1 cellular context compared by ENCODE assay signal in the genomic region with DNA sequence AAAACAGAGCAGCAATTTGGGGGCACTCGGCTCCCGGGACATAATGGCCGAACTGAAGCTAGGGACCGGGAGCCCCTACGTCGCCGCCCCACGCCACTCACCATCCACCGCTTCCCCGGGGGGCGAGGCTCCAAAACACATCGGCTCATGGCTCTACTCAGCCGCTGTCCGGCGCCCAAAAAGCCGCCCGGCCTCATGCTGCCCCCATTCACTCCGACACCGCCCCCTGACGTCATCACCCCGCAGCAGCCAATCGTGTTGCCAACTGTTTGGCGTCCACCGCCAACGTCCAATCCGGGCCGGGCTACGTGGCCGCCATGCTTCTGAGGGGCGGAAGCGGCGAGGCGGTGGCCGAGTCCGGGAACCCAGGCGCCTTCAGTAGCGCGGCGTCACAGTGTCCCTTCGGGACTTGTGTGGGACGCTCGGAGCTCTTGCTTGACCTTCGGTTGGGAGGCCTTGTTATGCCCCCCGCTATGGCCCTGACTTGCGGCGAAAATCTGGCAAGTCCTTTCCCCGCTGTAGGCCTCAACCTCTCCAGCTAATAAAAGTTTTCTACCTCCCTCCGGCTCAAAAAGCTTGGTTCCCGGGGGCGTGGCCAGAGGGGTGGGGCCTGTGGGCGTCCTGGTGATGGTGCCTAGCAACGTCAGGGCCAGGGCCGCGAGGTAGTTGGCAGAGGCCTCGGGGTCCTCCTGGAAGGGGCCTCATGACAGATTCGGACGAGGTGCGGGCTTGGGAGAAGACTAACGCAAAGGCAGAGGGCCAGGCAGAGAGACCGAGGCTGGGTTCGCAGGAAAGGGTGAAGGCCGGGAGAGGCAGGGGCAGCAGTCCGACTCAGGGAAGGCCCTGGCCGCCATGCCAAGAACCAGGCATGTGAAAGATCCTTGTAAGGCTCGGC.
A peak's percentile ranks its signal among the peaks of the same experiment; 100 is the strongest.
TF ChIP-seq lines count a peak whose summit lies in the region.

A gene with protein sequence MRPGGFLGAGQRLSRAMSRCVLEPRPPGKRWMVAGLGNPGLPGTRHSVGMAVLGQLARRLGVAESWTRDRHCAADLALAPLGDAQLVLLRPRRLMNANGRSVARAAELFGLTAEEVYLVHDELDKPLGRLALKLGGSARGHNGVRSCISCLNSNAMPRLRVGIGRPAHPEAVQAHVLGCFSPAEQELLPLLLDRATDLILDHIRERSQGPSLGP (minus strand): TSS at position 221 of the 895 bp plus-strand sequence. CDS start 24 bp downstream, at position 197.
A gene with protein sequence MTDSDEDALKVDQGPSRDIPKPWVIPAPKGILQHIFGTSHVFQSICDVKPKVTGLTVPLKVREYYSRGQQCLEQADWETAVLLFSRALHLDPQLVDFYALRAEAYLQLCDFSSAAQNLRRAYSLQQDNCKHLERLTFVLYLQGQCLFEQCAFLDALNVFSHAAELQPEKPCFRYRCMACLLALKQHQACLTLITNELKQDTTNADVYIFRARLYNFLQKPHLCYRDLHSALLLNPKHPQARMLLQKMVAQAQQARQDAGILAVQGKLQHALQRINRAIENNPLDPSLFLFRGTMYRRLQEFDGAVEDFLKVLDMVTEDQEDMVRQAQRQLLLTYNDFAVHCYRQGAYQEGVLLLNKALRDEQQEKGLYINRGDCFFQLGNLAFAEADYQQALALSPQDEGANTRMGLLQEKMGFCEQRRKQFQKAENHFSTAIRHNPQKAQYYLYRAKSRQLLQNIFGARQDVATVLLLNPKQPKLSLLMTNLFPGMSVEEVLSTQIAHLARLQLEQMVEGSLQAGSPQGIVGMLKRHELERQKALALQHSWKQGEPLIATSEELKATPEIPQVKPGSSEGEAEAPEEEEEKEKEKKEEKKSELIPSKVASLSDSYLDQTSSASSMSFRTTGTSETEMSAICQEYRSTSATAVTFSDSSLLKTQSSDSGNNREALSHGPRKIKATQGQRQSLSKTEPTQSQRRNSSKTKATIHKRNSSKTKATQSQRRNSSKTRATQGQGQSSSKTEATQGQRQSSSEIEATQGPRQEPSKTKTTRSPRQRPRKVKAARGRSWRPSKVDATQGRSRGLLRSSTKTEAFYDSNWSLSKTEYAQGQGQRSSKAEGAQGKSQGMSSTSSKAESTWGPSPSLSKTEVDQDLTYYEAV (plus strand): TSS at position 637 of the 895 bp plus-strand sequence. CDS start 67 bp downstream, at position 704.

TF ChIP-seq in GM12878, 131 proteins besides CTCF, POLR2A, EP300 and RAD21 (continued from another document and continues in another):
- TF ChIP-seq, protein P1, sequence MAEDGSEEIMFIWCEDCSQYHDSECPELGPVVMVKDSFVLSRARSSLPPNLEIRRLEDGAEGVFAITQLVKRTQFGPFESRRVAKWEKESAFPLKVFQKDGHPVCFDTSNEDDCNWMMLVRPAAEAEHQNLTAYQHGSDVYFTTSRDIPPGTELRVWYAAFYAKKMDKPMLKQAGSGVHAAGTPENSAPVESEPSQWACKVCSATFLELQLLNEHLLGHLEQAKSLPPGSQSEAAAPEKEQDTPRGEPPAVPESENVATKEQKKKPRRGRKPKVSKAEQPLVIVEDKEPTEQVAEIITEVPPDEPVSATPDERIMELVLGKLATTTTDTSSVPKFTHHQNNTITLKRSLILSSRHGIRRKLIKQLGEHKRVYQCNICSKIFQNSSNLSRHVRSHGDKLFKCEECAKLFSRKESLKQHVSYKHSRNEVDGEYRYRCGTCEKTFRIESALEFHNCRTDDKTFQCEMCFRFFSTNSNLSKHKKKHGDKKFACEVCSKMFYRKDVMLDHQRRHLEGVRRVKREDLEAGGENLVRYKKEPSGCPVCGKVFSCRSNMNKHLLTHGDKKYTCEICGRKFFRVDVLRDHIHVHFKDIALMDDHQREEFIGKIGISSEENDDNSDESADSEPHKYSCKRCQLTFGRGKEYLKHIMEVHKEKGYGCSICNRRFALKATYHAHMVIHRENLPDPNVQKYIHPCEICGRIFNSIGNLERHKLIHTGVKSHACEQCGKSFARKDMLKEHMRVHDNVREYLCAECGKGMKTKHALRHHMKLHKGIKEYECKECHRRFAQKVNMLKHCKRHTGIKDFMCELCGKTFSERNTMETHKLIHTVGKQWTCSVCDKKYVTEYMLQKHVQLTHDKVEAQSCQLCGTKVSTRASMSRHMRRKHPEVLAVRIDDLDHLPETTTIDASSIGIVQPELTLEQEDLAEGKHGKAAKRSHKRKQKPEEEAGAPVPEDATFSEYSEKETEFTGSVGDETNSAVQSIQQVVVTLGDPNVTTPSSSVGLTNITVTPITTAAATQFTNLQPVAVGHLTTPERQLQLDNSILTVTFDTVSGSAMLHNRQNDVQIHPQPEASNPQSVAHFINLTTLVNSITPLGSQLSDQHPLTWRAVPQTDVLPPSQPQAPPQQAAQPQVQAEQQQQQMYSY (CRISPR knock-in tag; IDR thresholded peaks at IDR 0.05) = no peak
- TF ChIP-seq NBN (IDR thresholded peaks at IDR 0.05) (peak; percentile 94), GATAD2B (conservative IDR thresholded peaks at IDR 0.05; ENCODE audit: low read depth) (peak; percentile 85; the same call in 1 of the 2 replicates), SMAD5 (IDR thresholded peaks at IDR 0.05; ENCODE audit: low read depth) (no peak), SIX5 (IDR thresholded peaks at IDR 0.05; ENCODE audit: low read depth, low read length, severe bottlenecking) (peak; percentile 72), BACH1 (IDR thresholded peaks at IDR 0.05; ENCODE audit: borderline replicate concordance) (0 out of 2 replicates have a peak, but pooled peaks have one; percentile 13), ASH2L (IDR thresholded peaks at IDR 0.05; ENCODE audit: borderline replicate concordance, low read depth) (no peak), KLF5 (IDR thresholded peaks at IDR 0.05; ENCODE audit: partially characterized antibody) (peak; percentile 56), IKZF1 (conservative IDR thresholded peaks at IDR 0.05) (peak; percentile 79), ATF7 (IDR thresholded peaks at IDR 0.05; ENCODE audit: low read depth) (peak; percentile 99), STAT1 (conservative IDR thresholded peaks at IDR 0.05) (0 out of 2 replicates have a peak, but pooled peaks have one; percentile 68), CHD4 (IDR thresholded peaks at IDR 0.05) (no peak), FOS (IDR thresholded peaks at IDR 0.05; ENCODE audit: borderline replicate concordance, extremely low read depth, insufficient read length) (peak; percentile 33), LARP7 (IDR thresholded peaks at IDR 0.05) (0 out of 2 replicates have a peak, but pooled peaks have one; percentile 39), CREM (IDR thresholded peaks at IDR 0.05; ENCODE audit: low read depth) (peak; percentile 96), POLR2AphosphoS5 (IDR thresholded peaks at IDR 0.05; ENCODE audit: low read length) (0 out of 2 replicates have a peak, but pooled peaks have one; percentile 41), JUND (IDR thresholded peaks at IDR 0.05; ENCODE audit: low read depth, low read length) (peak; percentile 64; the same call in 1 of the 2 replicates), GABPA (IDR thresholded peaks at IDR 0.05; ENCODE audit: low read depth) (peak; percentile 54; the same call in 1 of the 2 replicates), CHD2 (IDR thresholded peaks at IDR 0.05; ENCODE audit: borderline replicate concordance, low read depth, low read length) (peak; percentile 92)
- TF ChIP-seq, protein P2, sequence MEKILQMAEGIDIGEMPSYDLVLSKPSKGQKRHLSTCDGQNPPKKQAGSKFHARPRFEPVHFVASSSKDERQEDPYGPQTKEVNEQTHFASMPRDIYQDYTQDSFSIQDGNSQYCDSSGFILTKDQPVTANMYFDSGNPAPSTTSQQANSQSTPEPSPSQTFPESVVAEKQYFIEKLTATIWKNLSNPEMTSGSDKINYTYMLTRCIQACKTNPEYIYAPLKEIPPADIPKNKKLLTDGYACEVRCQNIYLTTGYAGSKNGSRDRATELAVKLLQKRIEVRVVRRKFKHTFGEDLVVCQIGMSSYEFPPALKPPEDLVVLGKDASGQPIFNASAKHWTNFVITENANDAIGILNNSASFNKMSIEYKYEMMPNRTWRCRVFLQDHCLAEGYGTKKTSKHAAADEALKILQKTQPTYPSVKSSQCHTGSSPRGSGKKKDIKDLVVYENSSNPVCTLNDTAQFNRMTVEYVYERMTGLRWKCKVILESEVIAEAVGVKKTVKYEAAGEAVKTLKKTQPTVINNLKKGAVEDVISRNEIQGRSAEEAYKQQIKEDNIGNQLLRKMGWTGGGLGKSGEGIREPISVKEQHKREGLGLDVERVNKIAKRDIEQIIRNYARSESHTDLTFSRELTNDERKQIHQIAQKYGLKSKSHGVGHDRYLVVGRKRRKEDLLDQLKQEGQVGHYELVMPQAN (conservative IDR thresholded peaks at IDR 0.05) = peak; percentile 96
- TF ChIP-seq, protein P3, sequence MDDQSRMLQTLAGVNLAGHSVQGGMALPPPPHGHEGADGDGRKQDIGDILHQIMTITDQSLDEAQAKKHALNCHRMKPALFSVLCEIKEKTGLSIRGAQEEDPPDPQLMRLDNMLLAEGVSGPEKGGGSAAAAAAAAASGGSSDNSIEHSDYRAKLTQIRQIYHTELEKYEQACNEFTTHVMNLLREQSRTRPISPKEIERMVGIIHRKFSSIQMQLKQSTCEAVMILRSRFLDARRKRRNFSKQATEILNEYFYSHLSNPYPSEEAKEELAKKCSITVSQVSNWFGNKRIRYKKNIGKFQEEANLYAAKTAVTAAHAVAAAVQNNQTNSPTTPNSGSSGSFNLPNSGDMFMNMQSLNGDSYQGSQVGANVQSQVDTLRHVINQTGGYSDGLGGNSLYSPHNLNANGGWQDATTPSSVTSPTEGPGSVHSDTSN (IDR thresholded peaks at IDR 0.05; ENCODE audit: insufficient replicate concordance, low read depth, low read length) = peak; percentile 72
- TF ChIP-seq, protein P4, sequence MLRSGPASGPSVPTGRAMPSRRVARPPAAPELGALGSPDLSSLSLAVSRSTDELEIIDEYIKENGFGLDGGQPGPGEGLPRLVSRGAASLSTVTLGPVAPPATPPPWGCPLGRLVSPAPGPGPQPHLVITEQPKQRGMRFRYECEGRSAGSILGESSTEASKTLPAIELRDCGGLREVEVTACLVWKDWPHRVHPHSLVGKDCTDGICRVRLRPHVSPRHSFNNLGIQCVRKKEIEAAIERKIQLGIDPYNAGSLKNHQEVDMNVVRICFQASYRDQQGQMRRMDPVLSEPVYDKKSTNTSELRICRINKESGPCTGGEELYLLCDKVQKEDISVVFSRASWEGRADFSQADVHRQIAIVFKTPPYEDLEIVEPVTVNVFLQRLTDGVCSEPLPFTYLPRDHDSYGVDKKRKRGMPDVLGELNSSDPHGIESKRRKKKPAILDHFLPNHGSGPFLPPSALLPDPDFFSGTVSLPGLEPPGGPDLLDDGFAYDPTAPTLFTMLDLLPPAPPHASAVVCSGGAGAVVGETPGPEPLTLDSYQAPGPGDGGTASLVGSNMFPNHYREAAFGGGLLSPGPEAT (IDR thresholded peaks at IDR 0.05; ENCODE audit: low read depth) = peak; percentile 36; the same call in 1 of the 2 replicates
- TF ChIP-seq, protein P5, sequence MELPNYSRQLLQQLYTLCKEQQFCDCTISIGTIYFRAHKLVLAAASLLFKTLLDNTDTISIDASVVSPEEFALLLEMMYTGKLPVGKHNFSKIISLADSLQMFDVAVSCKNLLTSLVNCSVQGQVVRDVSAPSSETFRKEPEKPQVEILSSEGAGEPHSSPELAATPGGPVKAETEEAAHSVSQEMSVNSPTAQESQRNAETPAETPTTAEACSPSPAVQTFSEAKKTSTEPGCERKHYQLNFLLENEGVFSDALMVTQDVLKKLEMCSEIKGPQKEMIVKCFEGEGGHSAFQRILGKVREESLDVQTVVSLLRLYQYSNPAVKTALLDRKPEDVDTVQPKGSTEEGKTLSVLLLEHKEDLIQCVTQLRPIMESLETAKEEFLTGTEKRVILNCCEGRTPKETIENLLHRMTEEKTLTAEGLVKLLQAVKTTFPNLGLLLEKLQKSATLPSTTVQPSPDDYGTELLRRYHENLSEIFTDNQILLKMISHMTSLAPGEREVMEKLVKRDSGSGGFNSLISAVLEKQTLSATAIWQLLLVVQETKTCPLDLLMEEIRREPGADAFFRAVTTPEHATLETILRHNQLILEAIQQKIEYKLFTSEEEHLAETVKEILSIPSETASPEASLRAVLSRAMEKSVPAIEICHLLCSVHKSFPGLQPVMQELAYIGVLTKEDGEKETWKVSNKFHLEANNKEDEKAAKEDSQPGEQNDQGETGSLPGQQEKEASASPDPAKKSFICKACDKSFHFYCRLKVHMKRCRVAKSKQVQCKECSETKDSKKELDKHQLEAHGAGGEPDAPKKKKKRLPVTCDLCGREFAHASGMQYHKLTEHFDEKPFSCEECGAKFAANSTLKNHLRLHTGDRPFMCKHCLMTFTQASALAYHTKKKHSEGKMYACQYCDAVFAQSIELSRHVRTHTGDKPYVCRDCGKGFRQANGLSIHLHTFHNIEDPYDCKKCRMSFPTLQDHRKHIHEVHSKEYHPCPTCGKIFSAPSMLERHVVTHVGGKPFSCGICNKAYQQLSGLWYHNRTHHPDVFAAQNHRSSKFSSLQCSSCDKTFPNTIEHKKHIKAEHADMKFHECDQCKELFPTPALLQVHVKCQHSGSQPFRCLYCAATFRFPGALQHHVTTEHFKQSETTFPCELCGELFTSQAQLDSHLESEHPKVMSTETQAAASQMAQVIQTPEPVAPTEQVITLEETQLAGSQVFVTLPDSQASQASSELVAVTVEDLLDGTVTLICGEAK (IDR thresholded peaks at IDR 0.05; ENCODE audit: borderline replicate concordance) = peak; percentile 82; the same call in 1 of the 2 replicates
- TF ChIP-seq, protein P6, sequence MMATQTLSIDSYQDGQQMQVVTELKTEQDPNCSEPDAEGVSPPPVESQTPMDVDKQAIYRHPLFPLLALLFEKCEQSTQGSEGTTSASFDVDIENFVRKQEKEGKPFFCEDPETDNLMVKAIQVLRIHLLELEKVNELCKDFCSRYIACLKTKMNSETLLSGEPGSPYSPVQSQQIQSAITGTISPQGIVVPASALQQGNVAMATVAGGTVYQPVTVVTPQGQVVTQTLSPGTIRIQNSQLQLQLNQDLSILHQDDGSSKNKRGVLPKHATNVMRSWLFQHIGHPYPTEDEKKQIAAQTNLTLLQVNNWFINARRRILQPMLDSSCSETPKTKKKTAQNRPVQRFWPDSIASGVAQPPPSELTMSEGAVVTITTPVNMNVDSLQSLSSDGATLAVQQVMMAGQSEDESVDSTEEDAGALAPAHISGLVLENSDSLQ (IDR thresholded peaks at IDR 0.05) = peak; percentile 90
- TF ChIP-seq, protein P7, sequence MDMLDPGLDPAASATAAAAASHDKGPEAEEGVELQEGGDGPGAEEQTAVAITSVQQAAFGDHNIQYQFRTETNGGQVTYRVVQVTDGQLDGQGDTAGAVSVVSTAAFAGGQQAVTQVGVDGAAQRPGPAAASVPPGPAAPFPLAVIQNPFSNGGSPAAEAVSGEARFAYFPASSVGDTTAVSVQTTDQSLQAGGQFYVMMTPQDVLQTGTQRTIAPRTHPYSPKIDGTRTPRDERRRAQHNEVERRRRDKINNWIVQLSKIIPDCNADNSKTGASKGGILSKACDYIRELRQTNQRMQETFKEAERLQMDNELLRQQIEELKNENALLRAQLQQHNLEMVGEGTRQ (IDR thresholded peaks at IDR 0.05; ENCODE audit: borderline replicate concordance, low read depth, low read length) = no peak
